ENCODE assay signal across 9 cellular contexts in genomic region chr12:51689972-51690371, GRCh38.
"Had no signal": no experiment of that assay in that cellular context is flagged by ENCODE, and none has a peak within 500 bp of the region (broad histone marks: within the 10 kb centered on the region; RNA-seq: fewer than 3 reads in every experiment).

No MANE protein-coding gene starts in this region.

- FAIRE-seq: H1, H54, HTR-8/SVneo, K562 had no signal

- H3K4me3 ChIP-seq: GM23338, K562 had no signal

- ATAC-seq: GM23338, K562 had no signal

- DNase-seq: H9, HCEC 1CT, IMR-90, KG1 had no signal

- H3K4me3 Mint-ChIP-seq: GM23338, H9 had no signal

- H3K27ac Mint-ChIP-seq: GM23338, H9 had no signal

- H3K9me3 Mint-ChIP-seq: GM23338, H9 had no signal
